In the genomic region with DNA sequence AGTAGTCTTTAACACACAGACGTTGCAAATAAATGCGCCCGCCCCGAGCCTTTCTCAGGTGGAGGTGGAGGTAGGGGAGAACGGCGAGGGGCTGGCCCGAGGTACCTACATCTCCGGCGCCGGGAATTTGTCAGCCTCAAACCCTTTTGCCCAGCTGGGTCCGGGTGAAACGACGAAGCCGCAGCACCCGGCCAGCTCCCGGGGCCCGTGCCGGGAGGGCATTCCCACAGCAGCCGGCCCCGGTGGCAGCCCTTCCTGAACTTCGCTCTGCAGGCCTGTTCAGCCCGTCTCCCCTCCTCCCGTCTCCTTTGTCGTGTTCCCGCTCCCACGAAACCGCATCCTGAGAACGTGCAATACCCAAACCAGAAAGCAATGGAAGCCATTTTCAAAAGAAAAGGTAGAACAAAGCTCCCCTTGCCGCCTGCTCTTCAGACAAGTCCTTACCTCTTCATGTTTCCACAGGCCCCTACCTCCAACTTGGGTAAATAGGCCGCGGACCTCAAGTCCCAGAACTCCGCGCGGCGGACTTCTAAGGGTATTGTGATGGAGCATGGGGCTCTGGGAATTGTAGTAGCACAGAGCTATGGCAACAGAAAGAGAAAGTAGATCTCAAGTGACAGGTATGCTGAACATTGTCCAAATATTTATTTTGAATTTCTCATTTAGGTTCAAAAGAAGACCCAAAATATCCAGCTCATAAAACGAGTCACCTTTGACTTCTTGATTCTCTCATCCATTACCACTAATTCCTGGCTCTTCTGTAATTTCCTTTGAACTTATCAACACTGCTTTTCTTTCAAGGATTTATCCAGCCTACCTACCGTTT, we compare ENCODE assay signal across 8 cellular contexts. TPM values are rescaled to one million over a fixed set of nuclear protein-coding genes. Genes with fewer than 3 reads are reported as not detected.
A peak's percentile ranks its signal among the peaks of the same experiment; 100 is the strongest.
DNase-seq lines count a peak whose midpoint lies in the region; ATAC-seq, FAIRE-seq and TF ChIP-seq lines count a peak whose summit lies in the region.

A gene (minus strand): TSS at position 501 of the 826 bp plus-strand sequence. CDS start 49 bp downstream, at position 452.

- WGBS in esophagus, 2 donors: 0 to 25% methylated on average over 37 of the region's 37 CpGs

- no peak for DNase-seq in D721Med (ENCODE audit: insufficient read length, low spot score)
- DNase-seq in HuH-7.5 (ENCODE audit: low spot score): peak; percentile 6
- DNase-seq in PC-9: peak; percentile 72 to 81
- peak; percentile 51 for DNase-seq in activated T-cell treated with anti-CD3 and anti-CD28 coated beads for 48 hours (ENCODE audit: low read depth)
- peak; percentile 76 for DNase-seq in mucosa of gallbladder (ENCODE audit: low spot score)
- peak; percentile 38 to 43 for DNase-seq in stimulated activated CD8-positive, alpha-beta memory T cell treated with anti-CD3 and anti-CD28 coated beads, Interleukin-4, amount 100 ng/mL, for 4 hours (ENCODE audit: low read depth in 2 of 2, low spot score in 1 of 2)

- peak; percentile 100 for ATAC-seq in GM21529 (IDR thresholded peaks at IDR 0.05; ENCODE audit: unreplicated experiment)

- H3K4me3 ChIP-seq in PC-9: peak within 1 kb of the TSS; percentile 84
- peak within 1 kb of the TSS; percentile 58 to 67 for H3K4me3 ChIP-seq in esophagus (ENCODE audit: low read depth in 1 of 2, low read length in 2 of 2)

- no peaks in the 10 kb centered on the region; the same call in 1 of the 2 replicates for H3F3A ChIP-seq in PC-9 (ENCODE audit: insufficient read depth, low read depth)

- peaks cover 25% of the 10 kb centered on the region for H3K36me3 ChIP-seq in PC-9 (ENCODE audit: low read depth)
- H3K36me3 ChIP-seq in esophagus (ENCODE audit: control insufficient read depth in 2 of 2, insufficient read depth in 2 of 2, low read length in 1 of 2): no peaks in the 10 kb centered on the region

- CTCF ChIA-PET in PC-9 (lab: Charles Lee): no interaction called here

- TF ChIP-seq CTCF in D721Med (IDR thresholded peaks at IDR 0.05; ENCODE audit: insufficient read depth, missing control alignments): no peak
- TF ChIP-seq CTCF in PC-9 (conservative IDR thresholded peaks at IDR 0.05): no peak

- BruUV-seq in PC-9 (replicated peaks; lab: Mats Ljungman, UMichigan): TSS peak; percentile 47

- POLR2A ChIA-PET in PC-9 (lab: Charles Lee; ENCODE audit: unreplicated experiment): interaction anchor here (0.7 kb wide), 1 partner anchor 177 kb away, joined by 5 read pairs; no protein-coding TSS in a partner anchor

- H3K79me2 ChIP-seq in PC-9 (ENCODE audit: low read depth): peaks cover 20% of the 10 kb centered on the region

- intact Hi-C loops in PC-9 (cut with micrococcal nuclease; ENCODE audit: unreplicated experiment): loop anchor here (5.0 to 10.0 kb wide), 2 partner anchors 89 to 224 kb away; a partner anchor contains a TSS

- peaks cover 18% of the 10 kb centered on the region for H3K4me1 ChIP-seq in PC-9 (replicated peaks; ENCODE audit: insufficient read depth)
- no peaks in the 10 kb centered on the region for H3K4me1 ChIP-seq in esophagus (ENCODE audit: control insufficient read depth in 2 of 2, insufficient read depth in 2 of 2, low read length in 1 of 2)

- H3K9me3 ChIP-seq in PC-9 (ENCODE audit: insufficient read depth, low read depth) (no peaks in the 10 kb centered on the region), esophagus (ENCODE audit: control insufficient read depth in 2 of 2, insufficient read depth in 1 of 2, low read depth in 1 of 2, low read length in 1 of 2) (no peaks in the 10 kb centered on the region)

- H4K20me1 ChIP-seq in PC-9 (ENCODE audit: insufficient read depth): no peaks in the 10 kb centered on the region

- peak; percentile 82 for FAIRE-seq in D721Med (lab: Jason Lieb, UNC)

- H3K27me3 ChIP-seq in PC-9 (ENCODE audit: insufficient read depth, low read depth): no peaks in the 10 kb centered on the region
- H3K27me3 ChIP-seq in esophagus (ENCODE audit: control insufficient read depth in 1 of 2, insufficient read depth in 2 of 2, low read length in 2 of 2): no peaks in the 10 kb centered on the region

- no peaks in the 10 kb centered on the region for H3K9me2 ChIP-seq in PC-9 (ENCODE audit: insufficient read depth)

- H2AFZ ChIP-seq in PC-9: peak within 1 kb of the TSS; percentile 96

- no peak within 1 kb of the TSS for H3K27ac ChIP-seq in PC-9
- peak within 1 kb of the TSS; percentile 43 to 52 for H3K27ac ChIP-seq in esophagus (ENCODE audit: low read depth in 2 of 2, low read length in 1 of 2)

- H3K4me2 ChIP-seq in PC-9: peak within 1 kb of the TSS; percentile 95

RNA-seq across cellular contexts. Expression of the gene that starts here (rescaled TPM):
- total RNA-seq in PC-9 (2021) (31.2 and 31.5 TPM in 2 replicates), mucosa of gallbladder (18.7 TPM)
- polyA plus RNA-seq in esophagus: 1 to 10 TPM; 3.2 to 4.4 TPM
